In the genomic region with DNA sequence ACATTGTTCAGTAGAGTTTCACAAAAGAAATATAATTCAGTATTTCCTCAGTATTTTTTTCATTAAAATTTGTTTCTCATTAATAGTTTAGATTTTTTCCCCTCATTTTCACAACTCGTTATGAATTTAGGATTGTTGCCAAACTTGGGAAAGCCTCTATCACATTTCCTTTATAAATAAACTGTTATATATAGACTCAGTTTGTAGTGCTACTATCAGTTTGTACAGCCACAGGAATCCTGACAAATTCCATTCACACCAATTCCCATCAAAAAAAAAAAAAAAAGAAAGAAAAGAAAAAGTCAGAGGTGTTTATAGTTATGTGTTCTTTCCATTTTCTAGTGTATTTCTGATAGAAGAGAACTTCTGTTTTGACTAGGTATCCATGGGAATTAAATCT, we compare ENCODE assay signal across 39 cellular contexts.
"Had no signal": no experiment of that assay in that cellular context is flagged by ENCODE, and none has a peak within 500 bp of the region (broad histone marks: within the 10 kb centered on the region; RNA-seq: fewer than 3 reads in every experiment).

No MANE protein-coding gene starts in this region.

- H3K27me3 ChIP-seq: adrenal gland, body of pancreas, brain microvascular endothelial cell, cardiac muscle cell had no signal

- H3K4me1 Mint-ChIP-seq: activated B cell treated with CpG ODN at 0.5 μM for 24 hours; activated CD4-positive, alpha-beta T cell treated with anti-CD3 and anti-CD28 coated beads, Interleukin-2, amount 10 ng/mL, durations not matched to agents 24 days and 14 days; activated naive CD8-positive, alpha-beta T cell treated with anti-CD3 and anti-CD28 coated beads for 36 hours; activated T-helper 17 cell treated with anti-CD3 and anti-CD28 coated beads, Interleukin-2, amount 50 U/mL, for 72 hours; central memory CD8-positive, alpha-beta T cell had no signal

- DNase-seq: activated B cell treated with CpG ODN at 0.5 μM for 24 hours; activated CD4-positive, alpha-beta memory T cell treated with anti-CD3 and anti-CD28 coated beads for 36 hours; activated CD4-positive, alpha-beta T cell treated with anti-CD3 and anti-CD28 coated beads for 4 hours; activated CD4-positive, alpha-beta T cell treated with anti-CD3 and anti-CD28 coated beads, Interleukin-2, amount 10 ng/mL, durations not matched to agents 24 days and 14 days; activated CD4-positive, alpha-beta T cell treated with anti-CD3 and anti-CD28 coated beads, Interleukin-2, amount 50 U/mL, for 1 hour; activated CD4-positive, alpha-beta T cell treated with anti-CD3 and anti-CD28 coated beads, Interleukin-2, amount 50 U/mL, for 4 hours; activated CD4-positive, CD25-positive, alpha-beta regulatory T cell treated with anti-CD3 and anti-CD28 coated beads, Interleukin-2, amount 50 U/mL, for 72 hours; activated CD8-positive, alpha-beta memory T cell treated with anti-CD3 and anti-CD28 coated beads, Interleukin-2, amount 50 U/mL, for 4 hours; activated CD8-positive, alpha-beta T cell treated with anti-CD3 and anti-CD28 coated beads for 36 hours; activated effector memory CD4-positive, alpha-beta T cell treated with anti-CD3 and anti-CD28 coated beads, Interleukin-2, amount 50 U/mL, for 16 hours; activated gamma-delta T cell treated with Interleukin-2 at 50 U/mL for 16 hours; activated naive CD4-positive, alpha-beta T cell; activated naive CD4-positive, alpha-beta T cell treated with anti-CD3 and anti-CD28 coated beads for 36 hours; activated naive CD4-positive, alpha-beta T cell treated with anti-CD3 and anti-CD28 coated beads, Interleukin-2, amount 50 U/mL, for 16 hours; activated naive CD8-positive, alpha-beta T cell treated with anti-CD3 and anti-CD28 coated beads for 36 hours; activated T-cell treated with anti-CD3 and anti-CD28 coated beads for 4 hours; activated T-cell treated with anti-CD3 and anti-CD28 coated beads, Interleukin-2, amount 50 U/mL, for 1 hour; activated T-cell treated with anti-CD3 and anti-CD28 coated beads, Interleukin-2, amount 50 U/mL, for 4 hours; activated T-cell treated with anti-CD3 and anti-CD28 coated beads, Interleukin-2, amount 50 U/mL, for 72 hours; adrenal gland; amniotic stem cell; aorta; body of pancreas; brain microvascular endothelial cell; caudate nucleus; cerebellar nuclear complex; T-helper 1 cell; T-helper 2 cell; T-helper 9 cell had no signal

- H3K9me3 Mint-ChIP-seq: activated B cell treated with CpG ODN at 0.5 μM for 24 hours; activated CD4-positive, alpha-beta memory T cell treated with anti-CD3 and anti-CD28 coated beads for 36 hours; activated CD4-positive, alpha-beta T cell treated with anti-CD3 and anti-CD28 coated beads, Interleukin-2, amount 10 ng/mL, durations not matched to agents 24 days and 14 days; activated CD8-positive, alpha-beta T cell treated with anti-CD3 and anti-CD28 coated beads for 36 hours; activated naive CD4-positive, alpha-beta T cell treated with anti-CD3 and anti-CD28 coated beads for 36 hours; activated naive CD8-positive, alpha-beta T cell treated with anti-CD3 and anti-CD28 coated beads for 36 hours; activated T-cell treated with anti-CD3 and anti-CD28 coated beads, Interleukin-2, amount 50 U/mL, for 4 hours; activated T-helper 1 cell treated with anti-CD3 and anti-CD28 coated beads, Interleukin-12 subunit alpha, Interleukin-12 subunit beta, Interleukin-2, Interleukin-4 antibody, amounts not matched to agents 30 ng/mL and 10 ng/mL and 1 ng/mL, durations not matched to agents 14 hours and 24 hours and 36 hours; T-helper 1 cell treated with Interleukin-12 subunit alpha and Interleukin-12 subunit beta and Interleukin-4 antibody, amounts not matched to agents 30 μg/mL and 1 μg/mL, for 36 hours; T-helper 2 cell treated with Interferon-gamma antibody and Interleukin-4, amounts not matched to agents 5 μg/mL and 100 μg/mL, for 36 hours had no signal

- H3K4me3 Mint-ChIP-seq: activated B cell treated with CpG ODN at 0.5 μM for 24 hours; activated CD4-positive, alpha-beta memory T cell treated with anti-CD3 and anti-CD28 coated beads for 36 hours; activated CD4-positive, alpha-beta T cell treated with anti-CD3 and anti-CD28 coated beads, Interleukin-2, amount 10 ng/mL, durations not matched to agents 24 days and 14 days; activated CD8-positive, alpha-beta T cell treated with anti-CD3 and anti-CD28 coated beads for 36 hours; activated naive CD4-positive, alpha-beta T cell treated with anti-CD3 and anti-CD28 coated beads for 36 hours; activated naive CD8-positive, alpha-beta T cell treated with anti-CD3 and anti-CD28 coated beads for 36 hours; activated T-cell treated with anti-CD3 and anti-CD28 coated beads, Interleukin-2, amount 50 U/mL, for 4 hours; activated T-cell treated with anti-CD3 and anti-CD28 coated beads, Interleukin-2, amount 50 U/mL, for 72 hours; activated T-helper 1 cell treated with anti-CD3 and anti-CD28 coated beads, Interleukin-12 subunit alpha, Interleukin-12 subunit beta, Interleukin-2, Interleukin-4 antibody, amounts not matched to agents 30 ng/mL and 10 ng/mL and 1 ng/mL, durations not matched to agents 14 hours and 24 hours and 36 hours; activated T-helper 17 cell treated with anti-CD3 and anti-CD28 coated beads, Interleukin-2, amount 50 U/mL, for 72 hours; central memory CD8-positive, alpha-beta T cell; T-helper 1 cell treated with Interleukin-12 subunit alpha and Interleukin-12 subunit beta and Interleukin-4 antibody, amounts not matched to agents 30 μg/mL and 1 μg/mL, for 36 hours; T-helper 2 cell treated with Interferon-gamma antibody and Interleukin-4, amounts not matched to agents 5 μg/mL and 100 μg/mL, for 36 hours had no signal

- H3K27me3 Mint-ChIP-seq: activated B cell treated with CpG ODN at 0.5 μM for 24 hours; activated CD4-positive, alpha-beta memory T cell treated with anti-CD3 and anti-CD28 coated beads for 36 hours; activated CD4-positive, alpha-beta T cell treated with anti-CD3 and anti-CD28 coated beads, Interleukin-2, amount 10 ng/mL, durations not matched to agents 24 days and 14 days; activated CD8-positive, alpha-beta T cell treated with anti-CD3 and anti-CD28 coated beads for 36 hours; activated naive CD8-positive, alpha-beta T cell treated with anti-CD3 and anti-CD28 coated beads for 36 hours; activated T-helper 17 cell treated with anti-CD3 and anti-CD28 coated beads, Interleukin-2, amount 50 U/mL, for 72 hours; central memory CD8-positive, alpha-beta T cell had no signal

- H3K27ac Mint-ChIP-seq: activated B cell treated with CpG ODN at 0.5 μM for 24 hours; activated CD4-positive, alpha-beta memory T cell treated with anti-CD3 and anti-CD28 coated beads for 36 hours; activated CD4-positive, alpha-beta T cell treated with anti-CD3 and anti-CD28 coated beads, Interleukin-2, amount 10 ng/mL, durations not matched to agents 24 days and 14 days; activated CD8-positive, alpha-beta T cell treated with anti-CD3 and anti-CD28 coated beads for 36 hours; activated naive CD4-positive, alpha-beta T cell treated with anti-CD3 and anti-CD28 coated beads for 36 hours; activated naive CD4-positive, alpha-beta T cell treated with anti-CD3 and anti-CD28 coated beads, Interleukin-2, amount 50 U/mL, for 72 hours; activated naive CD8-positive, alpha-beta T cell treated with anti-CD3 and anti-CD28 coated beads for 36 hours; activated T-cell treated with anti-CD3 and anti-CD28 coated beads, Interleukin-2, amount 50 U/mL, for 72 hours; activated T-helper 1 cell treated with anti-CD3 and anti-CD28 coated beads, Interleukin-12 subunit alpha, Interleukin-12 subunit beta, Interleukin-2, Interleukin-4 antibody, amounts not matched to agents 30 ng/mL and 10 ng/mL and 1 ng/mL, durations not matched to agents 14 hours and 24 hours and 36 hours; activated T-helper 17 cell treated with anti-CD3 and anti-CD28 coated beads, Interleukin-2, amount 50 U/mL, for 72 hours; T-helper 1 cell treated with Interleukin-12 subunit alpha and Interleukin-12 subunit beta and Interleukin-4 antibody, amounts not matched to agents 30 μg/mL and 1 μg/mL, for 36 hours; T-helper 2 cell treated with Interferon-gamma antibody and Interleukin-4, amounts not matched to agents 5 μg/mL and 100 μg/mL, for 36 hours had no signal

- H3K36me3 Mint-ChIP-seq: activated CD4-positive, alpha-beta memory T cell treated with anti-CD3 and anti-CD28 coated beads for 36 hours; activated naive CD4-positive, alpha-beta T cell treated with anti-CD3 and anti-CD28 coated beads, Interleukin-2, amount 50 U/mL, for 72 hours; activated naive CD8-positive, alpha-beta T cell treated with anti-CD3 and anti-CD28 coated beads for 36 hours had no signal

- H3K27ac ChIP-seq: adrenal gland, body of pancreas, brain microvascular endothelial cell, cardiac muscle cell, VCaP had no signal

- H3K9me3 ChIP-seq: adrenal gland, body of pancreas had no signal

- FAIRE-seq: bronchial epithelial cell, TTC549 had no signal

- H3K4me1 ChIP-seq: adrenal gland, body of pancreas had no signal

- H3K36me3 ChIP-seq: adrenal gland, brain microvascular endothelial cell, cardiac muscle cell had no signal

- H3K4me3 ChIP-seq: adrenal gland, body of pancreas, cardiac muscle cell had no signal
